15 cellular contexts compared by ENCODE assay signal in the genomic region with DNA sequence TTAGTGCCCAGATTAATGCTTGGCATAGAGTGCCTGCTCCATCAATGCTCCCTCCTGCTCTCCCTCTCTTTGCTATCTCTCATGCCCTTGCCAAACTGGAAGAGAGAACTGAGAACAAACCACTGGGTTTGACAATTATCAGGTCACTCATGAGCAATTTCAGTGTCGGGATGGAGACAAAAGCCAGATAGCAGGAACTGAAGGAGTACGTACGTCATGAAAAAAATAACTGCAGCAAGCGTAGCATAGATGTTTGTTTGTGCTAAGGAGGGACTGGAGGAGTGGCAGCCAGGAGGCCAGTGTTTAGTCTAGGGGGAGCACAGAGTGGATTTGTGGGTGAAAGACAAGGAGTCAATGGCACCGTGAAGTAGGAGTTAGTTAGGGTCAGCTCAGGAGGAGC.
DNase-seq lines count a peak whose midpoint lies in the region; TF ChIP-seq lines count a peak whose summit lies in the region.
"Had no signal": no experiment of that assay in that cellular context is flagged by ENCODE, and none has a peak within 500 bp of the region (broad histone marks: within the 10 kb centered on the region; RNA-seq: fewer than 3 reads in every experiment).

No MANE protein-coding gene starts in this region.

- 79% methylated on average over 5 of the region's 5 CpGs for WGBS in SK-N-SH (ENCODE audit: low lambda C conversion rate)

- H3K36me3 ChIP-seq in SK-N-SH (replicated peaks in 1 of 2; ENCODE audit: control insufficient read depth in 1 of 2, insufficient read depth in 2 of 2, low read length in 1 of 2) = no peaks in the 10 kb centered on the region
- H3K36me3 ChIP-seq in brain microvascular endothelial cell (replicated peaks) = no peaks in the 10 kb centered on the region
- H3K36me3 ChIP-seq: BLaER1 treated with 17β-estradiol and CSF1 and Interleukin-3, amounts not matched to agents 10 nM and 100 nM had no signal

- H3K4me3 Mint-ChIP-seq in nephron progenitor cell = peak overlapping the region; percentile 5
- H3K4me3 Mint-ChIP-seq: CD4-positive, CD25-positive, alpha-beta regulatory T cell; HFFc6 had no signal

- no peak for TF ChIP-seq RAD21 in SK-N-SH (IDR thresholded peaks at IDR 0.05; ENCODE audit: low read length)

- H3K4me3 ChIP-seq in SK-N-SH (ENCODE audit: low read depth in 2 of 2, low read length in 1 of 2) (no peak overlapping the region), brain microvascular endothelial cell (ENCODE audit: low read depth, low read length) (no peak overlapping the region)
- H3K4me3 ChIP-seq: A549; BLaER1 treated with 17β-estradiol and CSF1 and Interleukin-3, amounts not matched to agents 10 nM and 100 nM had no signal

- H3K4me1 ChIP-seq in SK-N-SH (ENCODE audit: control insufficient read depth in 1 of 2, insufficient read depth in 2 of 2, low read depth in 1 of 2, low read length in 1 of 2) = peaks cover 0 to 9% of the 10 kb centered on the region in 2 experiments; a peak in 1 of 4 replicates
- H3K4me1 ChIP-seq: A549; BLaER1 treated with 17β-estradiol and CSF1 and Interleukin-3, amounts not matched to agents 10 nM and 100 nM had no signal

- CTCF ChIA-PET in SK-N-SH (lab: Yijun Ruan, JAX) = no interaction called here

- H4K20me1 ChIP-seq in SK-N-SH (ENCODE audit: insufficient read depth) = no peaks in the 10 kb centered on the region
- H4K20me1 ChIP-seq: BLaER1 treated with 17β-estradiol and CSF1 and Interleukin-3, amounts not matched to agents 10 nM and 100 nM had no signal

- no peaks in the 10 kb centered on the region for H3K9me2 ChIP-seq in SK-N-SH

- H3K27ac Mint-ChIP-seq in nephron progenitor cell = peak overlapping the region; percentile 28
- H3K27ac Mint-ChIP-seq: CD4-positive, CD25-positive, alpha-beta regulatory T cell; HFFc6 had no signal

- H3K27me3 ChIP-seq in SK-N-SH (ENCODE audit: insufficient read depth) (no peaks in the 10 kb centered on the region; the same call in 1 of the 2 replicates), brain microvascular endothelial cell (replicated peaks) (no peaks in the 10 kb centered on the region)
- H3K27me3 ChIP-seq: BLaER1 treated with 17β-estradiol and CSF1 and Interleukin-3, amounts not matched to agents 10 nM and 100 nM had no signal

- no peak overlapping the region for H3K4me2 ChIP-seq in SK-N-SH
- H3K4me2 ChIP-seq: A549; BLaER1 treated with 17β-estradiol and CSF1 and Interleukin-3, amounts not matched to agents 10 nM and 100 nM had no signal

- in situ Hi-C loops in brain microvascular endothelial cell (cut with HindIII; ENCODE audit: low pct_ligation_motif_present, low sequenced_read_pairs) = no loop called here

- no peaks in the 10 kb centered on the region for H3K79me2 ChIP-seq in SK-N-SH (ENCODE audit: insufficient read depth)

- peaks cover 5% of the 10 kb centered on the region for H3K27me3 Mint-ChIP-seq in nephron progenitor cell (ENCODE audit: low read depth, poor library complexity)
- H3K27me3 Mint-ChIP-seq: CD4-positive, CD25-positive, alpha-beta regulatory T cell had no signal

- no peaks in the 10 kb centered on the region for H3K9me3 Mint-ChIP-seq in nephron progenitor cell
- H3K9me3 Mint-ChIP-seq: CD4-positive, CD25-positive, alpha-beta regulatory T cell; HFFc6 had no signal

- H3K36me3 Mint-ChIP-seq in nephron progenitor cell (ENCODE audit: low read depth) = no peaks in the 10 kb centered on the region

- no peak overlapping the region for H3K9ac ChIP-seq in SK-N-SH
- H3K9ac ChIP-seq: BLaER1 treated with 17β-estradiol and CSF1 and Interleukin-3, amounts not matched to agents 10 nM and 100 nM had no signal

- TF ChIP-seq EP300 in SK-N-SH (IDR thresholded peaks at IDR 0.05; ENCODE audit: borderline replicate concordance in 1 of 2, low read depth in 1 of 2, low read length in 1 of 2) = no peak

- no peaks in the 10 kb centered on the region for H3F3A ChIP-seq in SK-N-SH (replicated peaks; ENCODE audit: insufficient read depth)

- no peaks in the 10 kb centered on the region for H3K9me3 ChIP-seq in SK-N-SH
- H3K9me3 ChIP-seq: A549 had no signal

- POLR2A ChIA-PET in SK-N-SH (lab: Yijun Ruan, JAX) = no interaction called here

- H2AFZ ChIP-seq in SK-N-SH (ENCODE audit: low read depth) = no peak overlapping the region

- TF ChIP-seq CTCF in SK-N-SH (IDR thresholded peaks at IDR 0.05) (no peak), nephron progenitor cell (IDR thresholded peaks at IDR 0.05) (no peak), brain microvascular endothelial cell (IDR thresholded peaks at IDR 0.05; ENCODE audit: low read depth, low read length, missing control alignments) (no peak), GM10266 (IDR thresholded peaks at IDR 0.05; ENCODE audit: control insufficient read depth, insufficient read depth, low read depth, missing control alignments) (no peak)

- H3K4me1 Mint-ChIP-seq in nephron progenitor cell = peaks cover 55% of the 10 kb centered on the region
- H3K4me1 Mint-ChIP-seq: CD4-positive, CD25-positive, alpha-beta regulatory T cell had no signal

- H3K27ac ChIP-seq in SK-N-SH (ENCODE audit: low read depth in 2 of 2, low read length in 1 of 2) = no peak overlapping the region
- H3K27ac ChIP-seq in brain microvascular endothelial cell = no peak overlapping the region
- H3K27ac ChIP-seq: A549; BLaER1 treated with 17β-estradiol and CSF1 and Interleukin-3, amounts not matched to agents 10 nM and 100 nM; HL-60 had no signal

- DNase-seq in SK-N-SH = peak; percentile 24
- peak; percentile 55 for DNase-seq in amniotic epithelial cell (ENCODE audit: low read depth)
- no peak for DNase-seq in nephron progenitor cell
- DNase-seq in brain microvascular endothelial cell = no peak
- no peak for DNase-seq in SHP77 (lab: John Stamatoyannopoulos, UW)
- DNase-seq in GM10266 (ENCODE audit: extremely low spot score) = no peak
- DNase-seq in hypothalamus (lab: John Stamatoyannopoulos, UW) = no peak
- DNase-seq: CD4-positive, CD25-positive, alpha-beta regulatory T cell; DMS53; GF-D8; HCEC 1CT; HFFc6 had no signal

TF ChIP-seq in SK-N-SH, 30 proteins besides CTCF, POLR2A, EP300 and RAD21:
- no peak for TF ChIP-seq ELF1 (IDR thresholded peaks at IDR 0.05)

Comparison
In these comparisons a context has a peak if more than half of its experiments do, and no peak if none do; other contexts are left out.
1. DNase-seq: peak in SK-N-SH (single experiment) and amniotic epithelial cell (single experiment); none in nephron progenitor cell (single experiment), brain microvascular endothelial cell (single experiment), SHP77 (0 of 2), GM10266 (single experiment) and hypothalamus (0 of 51).